In genomic region chr16:53053967-53054669, GRCh38 we compare ENCODE assay signal across 8 cellular contexts. TPM values are rescaled to one million over a fixed set of nuclear protein-coding genes. Genes with fewer than 3 reads are reported as not detected.
DNase-seq lines count a peak whose midpoint lies in the region; ATAC-seq, FAIRE-seq and TF ChIP-seq lines count a peak whose summit lies in the region.

No MANE protein-coding gene starts in this region.

- peaks cover 13% of the 10 kb centered on the region for H3K4me1 Mint-ChIP-seq in T-helper 17 cell

- no peaks in the 10 kb centered on the region for H3K36me3 Mint-ChIP-seq in T-helper 17 cell (ENCODE audit: low read depth)

- TF ChIP-seq CTCF in epithelial cell of proximal tubule (conservative IDR thresholded peaks at IDR 0.05; ENCODE audit: low read depth, low read length) (no peak), neural cell (IDR thresholded peaks at IDR 0.05; ENCODE audit: poor library complexity, severe bottlenecking) (no peak)

- peaks cover 0 to 13% (median 0%) of the 10 kb centered on the region in 11 experiments; a peak in 4 of 22 replicates for H4K20me1 ChIP-seq in BLaER1 treated with 17β-estradiol and CSF1 and Interleukin-3, amounts not matched to agents 10 nM and 100 nM
- no peaks in the 10 kb centered on the region for H4K20me1 ChIP-seq in neural cell (ENCODE audit: insufficient read depth)

- peak; percentile 39 for FAIRE-seq in GM19239 (lab: Jason Lieb, UNC)

- H3K27ac Mint-ChIP-seq in T-helper 17 cell = peak overlapping the region; percentile 27

- H3K9ac ChIP-seq in BLaER1 treated with 17β-estradiol and CSF1 and Interleukin-3, amounts not matched to agents 10 nM and 100 nM = peak overlapping the region; percentile 83 to 95 (median 88)
- H3K9ac ChIP-seq in neural cell (ENCODE audit: low read length) = peak overlapping the region; percentile 75

- no peak overlapping the region for H2AFZ ChIP-seq in neural cell (ENCODE audit: low read depth, low read length)

- DNase-seq in GM19239 (ENCODE audit: insufficient read length, low spot score) (no peak), T-helper 17 cell (no peak), epithelial cell of proximal tubule (ENCODE audit: low read depth) (no peak), A172 (ENCODE audit: low spot score) (no peak), NCI-H2107 treated with DMSO at 0.1 percent for 48 hours (lab: John Stamatoyannopoulos, UW; ENCODE audit: unreplicated experiment) (no peak)

- TF ChIP-seq RAD21 in neural cell (conservative IDR thresholded peaks at IDR 0.05) = no peak

- no peaks in the 10 kb centered on the region for H3K9me2 ChIP-seq in neural cell (ENCODE audit: insufficient read depth, low read length)

- H3K79me2 ChIP-seq in neural cell (replicated peaks; ENCODE audit: insufficient read depth, low read length) = no peaks in the 10 kb centered on the region

- peaks cover 43 to 63% (median 57%) of the 10 kb centered on the region in 10 experiments for H3K4me1 ChIP-seq in BLaER1 treated with 17β-estradiol and CSF1 and Interleukin-3, amounts not matched to agents 10 nM and 100 nM

- H3K27me3 ChIP-seq in BLaER1 treated with 17β-estradiol and CSF1 and Interleukin-3, amounts not matched to agents 10 nM and 100 nM = no peaks in the 10 kb centered on the region
- no peaks in the 10 kb centered on the region for H3K27me3 ChIP-seq in neural cell (ENCODE audit: insufficient read depth, low read depth, low read length)

- no peaks in the 10 kb centered on the region for H3K9me3 ChIP-seq in BLaER1 treated with 17β-estradiol and CSF1 and Interleukin-3, amounts not matched to agents 10 nM and 100 nM (replicated peaks in 1 of 11)
- H3K9me3 ChIP-seq in T-helper 17 cell (ENCODE audit: control insufficient read depth, low read length, poor library complexity, severe bottlenecking) (no peaks in the 10 kb centered on the region), neural cell (ENCODE audit: low read length) (no peaks in the 10 kb centered on the region)

- peak overlapping the region in 10 of 11 experiments; percentile 71 to 91 (median 86); a peak in 21 of 22 replicates for H3K27ac ChIP-seq in BLaER1 treated with 17β-estradiol and CSF1 and Interleukin-3, amounts not matched to agents 10 nM and 100 nM
- no peak overlapping the region for H3K27ac ChIP-seq in neural cell (ENCODE audit: low read length)

- no peaks in the 10 kb centered on the region for H3F3A ChIP-seq in neural cell (ENCODE audit: insufficient read depth, low read length, poor library complexity, severe bottlenecking)

- H3K27me3 Mint-ChIP-seq in T-helper 17 cell = no peaks in the 10 kb centered on the region

- peak overlapping the region; percentile 80 to 96 (median 90) for H3K4me2 ChIP-seq in BLaER1 treated with 17β-estradiol and CSF1 and Interleukin-3, amounts not matched to agents 10 nM and 100 nM
- H3K4me2 ChIP-seq in neural cell (ENCODE audit: low read length) = peak overlapping the region; percentile 72

- peak overlapping the region; percentile 68 to 85 (median 78) for H3K4me3 ChIP-seq in BLaER1 treated with 17β-estradiol and CSF1 and Interleukin-3, amounts not matched to agents 10 nM and 100 nM
- H3K4me3 ChIP-seq in epithelial cell of proximal tubule (ENCODE audit: low read depth, low read length) = peak overlapping the region; percentile 80
- peak overlapping the region; percentile 79 for H3K4me3 ChIP-seq in neural cell (ENCODE audit: low read length)

- ATAC-seq in HG03442 (IDR thresholded peaks at IDR 0.05; ENCODE audit: unreplicated experiment) (peak; percentile 23), T-helper 17 cell (peak; percentile 29)

- no peak for TF ChIP-seq EP300 in neural cell (conservative IDR thresholded peaks at IDR 0.05; ENCODE audit: poor library complexity, severe bottlenecking)

- peak overlapping the region; percentile 92 for H3K4me3 Mint-ChIP-seq in T-helper 17 cell

- H3K36me3 ChIP-seq in BLaER1 treated with 17β-estradiol and CSF1 and Interleukin-3, amounts not matched to agents 10 nM and 100 nM = no peaks in the 10 kb centered on the region
- H3K36me3 ChIP-seq in neural cell (ENCODE audit: insufficient read depth, low read length) = no peaks in the 10 kb centered on the region

TF ChIP-seq in neural cell, 6 proteins besides CTCF, POLR2A, EP300 and RAD21:
- TF ChIP-seq EZH2 (IDR thresholded peaks at IDR 0.05; ENCODE audit: borderline replicate concordance, insufficient read depth, low read length, poor library complexity, severe bottlenecking) (no peak), SMC3 (conservative IDR thresholded peaks at IDR 0.05; ENCODE audit: poor library complexity) (no peak), REST (IDR thresholded peaks at IDR 0.05; ENCODE audit: borderline replicate concordance) (no peak), MXI1 (conservative IDR thresholded peaks at IDR 0.05; ENCODE audit: poor library complexity, severe bottlenecking) (no peak), TAF1 (IDR thresholded peaks at IDR 0.05; ENCODE audit: low read depth) (no peak), POLR2AphosphoS5 (IDR thresholded peaks at IDR 0.05) (no peak)

RNA-seq across cellular contexts. Expression of gene CHD9, which starts 0.7 kb away (rescaled TPM):
- total RNA-seq in T-helper 17 cell = 10 to 100 TPM; 32.4 to 33.3 TPM
- total RNA-seq in epithelial cell of proximal tubule = 10.6 and 14.6 TPM in 2 replicates
- polyA plus RNA-seq in neural cell = 56.1 and 69.3 TPM in 2 replicates
- 293 and 355 TPM in 2 replicates for polyA minus RNA-seq in neural cell
- total RNA-seq in A172 (2014; rRNA removed; shearing (Covaris generic)) = 28.8 and 35.5 TPM in 2 replicates

RNA-seq across cellular contexts. Expression of gene CHD9NB, which starts 1.4 kb away (rescaled TPM):
- total RNA-seq in T-helper 17 cell = under 1 TPM in 1 of 2 donors, not detected in 1; 0.31 TPM
- 0.07 and 1.5 TPM in 2 replicates for total RNA-seq in epithelial cell of proximal tubule
- polyA plus RNA-seq in neural cell = 0.16 and 0.17 TPM in 2 replicates
- 0.46 and 0.97 TPM in 2 replicates for polyA minus RNA-seq in neural cell
- total RNA-seq in A172 (2014; rRNA removed; shearing (Covaris generic)) = 1.0 and 1.6 TPM in 2 replicates
